15 cellular contexts compared by ENCODE assay signal in the genomic region with DNA sequence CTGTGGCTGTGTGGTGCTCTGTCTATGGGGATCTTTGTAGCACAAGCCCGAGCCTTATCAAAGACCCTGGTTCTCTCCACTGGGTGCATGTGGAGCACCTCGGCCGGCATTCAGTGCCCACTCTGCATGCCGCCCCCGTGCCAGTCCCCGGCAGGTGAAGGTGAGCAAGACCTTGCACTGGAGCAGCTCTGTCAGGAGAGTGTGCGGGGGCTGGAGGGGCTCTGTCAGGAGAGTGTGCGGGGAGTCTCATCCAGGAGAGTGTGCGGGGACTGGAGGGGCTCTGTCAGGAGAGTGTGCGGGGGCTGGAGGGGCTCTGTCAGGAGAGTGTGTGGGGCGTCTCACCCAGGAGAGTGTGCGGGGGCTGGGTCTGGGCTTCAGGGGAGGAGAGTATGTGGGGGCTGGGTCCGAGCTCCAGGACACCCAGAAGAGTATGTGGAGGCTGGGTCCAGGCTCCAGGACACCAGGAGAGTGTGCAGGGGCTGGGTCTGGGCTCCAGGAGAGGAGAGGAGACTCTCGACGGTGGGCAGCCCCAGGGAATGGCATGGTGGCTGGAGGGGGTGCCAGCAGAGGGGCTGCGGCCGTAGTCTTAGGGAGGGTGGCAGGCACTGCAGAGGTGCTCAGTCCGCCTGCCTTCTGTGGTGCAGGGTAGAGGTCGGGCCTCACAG. TPM values are rescaled to one million over a fixed set of nuclear protein-coding genes. Genes with fewer than 3 reads are reported as not detected.
DNase-seq lines count a peak whose midpoint lies in the region; ATAC-seq and TF ChIP-seq lines count a peak whose summit lies in the region.
"Had no signal": no experiment of that assay in that cellular context is flagged by ENCODE, and none has a peak within 500 bp of the region (broad histone marks: within the 10 kb centered on the region; RNA-seq: fewer than 3 reads in every experiment).

No MANE protein-coding gene starts in this region.

- TF ChIP-seq EP300 in gastroesophageal sphincter (IDR thresholded peaks at IDR 0.05): no peak
- TF ChIP-seq EP300 in ovary (IDR thresholded peaks at IDR 0.05): no peak

- H3K27ac ChIP-seq in C4-2B (peak overlapping the region; percentile 98), Panc1 (ENCODE audit: low read length) (peak overlapping the region; percentile 73; the same call in 1 of the 2 replicates), gastroesophageal sphincter (peak overlapping the region; percentile 31 to 88 (median 83)), psoas muscle (no peak overlapping the region), ovary (no peak overlapping the region), thyroid gland (no peak overlapping the region)

- in situ Hi-C loops in Panc1 (cut with HindIII; ENCODE audit: low pct_unique_long_range_greater_than_20kb, low sequenced_read_pairs): no loop called here

- no peak for DNase-seq in Panc1 (ENCODE audit: low read depth, low spot score)
- no peak for DNase-seq in psoas muscle
- no peak for DNase-seq in ovary
- DNase-seq in thyroid gland: no peak
- DNase-seq: activated naive CD4-positive, alpha-beta T cell treated with anti-CD3 and anti-CD28 coated beads, Interleukin-2, amount 10 ng/mL, durations not matched to agents 7 days and 5 days; amniotic stem cell; COR-L47; DMS79; heart right ventricle; mesendoderm; NCI-H446 treated with DMSO at 0.1 percent for 48 hours had no signal

- intact Hi-C loops in Panc1 (cut with micrococcal nuclease; ENCODE audit: unreplicated experiment) (loop anchor here (5.0 kb wide), 1 partner anchor 36 kb away; no protein-coding TSS in a partner anchor), psoas muscle (cut with DNase I) (loop anchor here (5.0 to 10.0 kb wide), 5 partner anchors 36 to 196 kb away; no protein-coding TSS in a partner anchor), ovary (cut with DNase I) (no loop called here), thyroid gland (cut with DNase I) (no loop called here)

- WGBS in gastroesophageal sphincter (ENCODE audit: low coverage in 1 of 2), 2 donors: 22 to 36% methylated on average over 3 to 6 of the region's 19 CpGs
- WGBS in psoas muscle, 3 donors: 84 to 92% (median 88%) methylated on average over 19 of the region's 19 CpGs
- WGBS in ovary, 3 donors: 77 to 86% (median 78%) methylated on average over 19 of the region's 19 CpGs
- 90 to 92% methylated on average over 11 to 19 of the region's 19 CpGs for WGBS in thyroid gland, 2 donors

- no TSS peak for BruUV-seq in Panc1 (replicated peaks; lab: Mats Ljungman, UMichigan)

- POLR2A ChIA-PET in Panc1 (lab: Charles Lee): interaction anchor here (0.7 kb wide), 1 partner anchor 103 kb away, joined by 12 read pairs; no protein-coding TSS in a partner anchor

- TF ChIP-seq POLR2A in gastroesophageal sphincter (IDR thresholded peaks at IDR 0.05) (no peak), ovary (IDR thresholded peaks at IDR 0.05) (no peak), thyroid gland (IDR thresholded peaks at IDR 0.05) (no peak)

- CTCF ChIA-PET in Panc1 (lab: Charles Lee): interaction anchor here (0.6 to 0.7 kb wide), 2 partner anchors 245 to 359 kb away, joined by 5 to 13 read pairs; no protein-coding TSS in a partner anchor

- H3K36me3 ChIP-seq in Panc1 (ENCODE audit: control insufficient read depth, insufficient read depth, low read length) (no peaks in the 10 kb centered on the region), gastroesophageal sphincter (no peaks in the 10 kb centered on the region), psoas muscle (ENCODE audit: insufficient read depth in 1 of 2, low read depth in 1 of 2) (no peaks in the 10 kb centered on the region), ovary (no peaks in the 10 kb centered on the region), thyroid gland (no peaks in the 10 kb centered on the region)
- H3K36me3 ChIP-seq: heart right ventricle had no signal

- H3K4me1 ChIP-seq in Panc1 (ENCODE audit: control insufficient read depth, insufficient read depth, low read length): peaks cover 64% of the 10 kb centered on the region
- H3K4me1 ChIP-seq in gastroesophageal sphincter: peaks cover 9 to 85% (median 45%) of the 10 kb centered on the region in 3 donors
- peaks cover 33% of the 10 kb centered on the region for H3K4me1 ChIP-seq in psoas muscle
- H3K4me1 ChIP-seq in ovary (ENCODE audit: insufficient read depth): peaks cover 20% of the 10 kb centered on the region
- peaks cover 21 to 26% of the 10 kb centered on the region in 2 donors for H3K4me1 ChIP-seq in thyroid gland

- no peaks in the 10 kb centered on the region for H3K9me3 ChIP-seq in Panc1 (ENCODE audit: control insufficient read depth, insufficient read depth, low read depth, low read length)
- no peaks in the 10 kb centered on the region for H3K9me3 ChIP-seq in gastroesophageal sphincter
- H3K9me3 ChIP-seq in psoas muscle: no peaks in the 10 kb centered on the region
- H3K9me3 ChIP-seq in ovary: no peaks in the 10 kb centered on the region
- no peaks in the 10 kb centered on the region for H3K9me3 ChIP-seq in thyroid gland

- no peak overlapping the region for H3K4me3 ChIP-seq in Panc1 (ENCODE audit: low read depth in 2 of 2, low read length in 2 of 2)
- H3K4me3 ChIP-seq in gastroesophageal sphincter: peak overlapping the region in 1 of 2 donors; percentile 34
- no peak overlapping the region for H3K4me3 ChIP-seq in psoas muscle
- no peak overlapping the region for H3K4me3 ChIP-seq in ovary
- no peak overlapping the region for H3K4me3 ChIP-seq in thyroid gland (replicated peaks in 1 of 3)

- ATAC-seq in Panc1: no peak
- ATAC-seq in gastroesophageal sphincter: no peak
- peak in 3 of 4 donors; percentile 5 to 20 (median 9) for ATAC-seq in psoas muscle
- no peak for ATAC-seq in HG02642 (IDR thresholded peaks at IDR 0.05; ENCODE audit: poor library complexity, unreplicated experiment)
- ATAC-seq in HG02970 (IDR thresholded peaks at IDR 0.05; ENCODE audit: low FRiP score, unreplicated experiment): no peak

- H3K27me3 ChIP-seq in Panc1 (ENCODE audit: control insufficient read depth, insufficient read depth, low read length) (no peaks in the 10 kb centered on the region), gastroesophageal sphincter (no peaks in the 10 kb centered on the region), psoas muscle (ENCODE audit: insufficient read depth in 3 of 3, low read length in 2 of 3) (no peaks in the 10 kb centered on the region), ovary (no peaks in the 10 kb centered on the region), thyroid gland (no peaks in the 10 kb centered on the region)
- H3K27me3 ChIP-seq: heart right ventricle had no signal

- TF ChIP-seq CTCF in C4-2B (conservative IDR thresholded peaks at IDR 0.05) (no peak), Panc1 (IDR thresholded peaks at IDR 0.05) (no peak), gastroesophageal sphincter (IDR thresholded peaks at IDR 0.05) (no peak), psoas muscle (IDR thresholded peaks at IDR 0.05) (no peak), ovary (IDR thresholded peaks at IDR 0.05) (no peak), thyroid gland (IDR thresholded peaks at IDR 0.05) (no peak)

RNA-seq across cellular contexts. Expression of a gene that starts 40.8 kb away (rescaled TPM):
- total RNA-seq in Panc1 (2021; ENCODE audit: unreplicated experiment) (60.0 TPM), gastroesophageal sphincter (100 to 1,000 TPM; 111 to 288 (median 215) TPM), psoas muscle (10 to 100 TPM; 38.2 to 48.8 (median 42.2) TPM), ovary (10 to 100 TPM; 19.8 to 41.2 (median 35.3) TPM), thyroid gland (10 to 100 TPM; 30.4 to 75.8 (median 41.1) TPM)
- polyA plus RNA-seq in Panc1 (2012; ENCODE audit: insufficient read length): 78.4 TPM
- polyA plus RNA-seq in psoas muscle (10 to 100 TPM; 15.1 to 44.3 (median 29.5) TPM), ovary (10 to 100 TPM; 20.2 to 41.2 TPM)

Comparison
In these comparisons a context has a peak if more than half of its experiments do, and no peak if none do; other contexts are left out.
1. H3K27ac ChIP-seq: peak in C4-2B (single experiment), Panc1 (single experiment) and gastroesophageal sphincter (4 of 4); none in psoas muscle (single experiment), ovary (0 of 2) and thyroid gland (0 of 3).
2. ATAC-seq: peak in psoas muscle (3 of 4); none in Panc1 (single experiment), gastroesophageal sphincter (single experiment), HG02642 (single experiment) and HG02970 (single experiment).
3. intact Hi-C loops: an anchor here in Panc1 (5.0 kb wide) and psoas muscle (5.0 to 10.0 kb wide); none called in ovary and thyroid gland.